ENCODE assay signal across 8 cellular contexts in genomic region chr19:45253396-45254027, GRCh38. TPM values are rescaled to one million over a fixed set of nuclear protein-coding genes. Genes with fewer than 3 reads are reported as not detected.
DNase-seq lines count a peak whose midpoint lies in the region; ATAC-seq and TF ChIP-seq lines count a peak whose summit lies in the region.

No MANE protein-coding gene starts in this region.

- H3K27ac Mint-ChIP-seq in WTC11 = no peak overlapping the region

- intact Hi-C loops in colonic mucosa (cut with DNase I) = no loop called here
- intact Hi-C loops in cardiac septum (cut with DNase I) = loop anchor here (5.0 kb wide), 1 partner anchor 74 kb away; no protein-coding TSS in a partner anchor

- H3K36me3 Mint-ChIP-seq in WTC11 = peaks cover 3% of the 10 kb centered on the region; the same call in 1 of the 2 replicates

- no peak for ATAC-seq in WTC11
- ATAC-seq in GM18502 (IDR thresholded peaks at IDR 0.05; ENCODE audit: poor library complexity, unreplicated experiment) = no peak

- no peaks in the 10 kb centered on the region for H3K9me3 ChIP-seq in colonic mucosa

- H3K9ac ChIP-seq in colonic mucosa (ENCODE audit: low read depth in 2 of 2, low read length in 2 of 2) = peak overlapping the region in 1 of 2 donors; percentile 47

- POLR2A ChIA-PET in WTC11 (lab: Charles Lee) = no interaction called here

- TF ChIP-seq CTCF in WTC11 (IDR thresholded peaks at IDR 0.05) (no peak), epithelial cell of proximal tubule (conservative IDR thresholded peaks at IDR 0.05; ENCODE audit: low read depth, low read length) (no peak), colonic mucosa (IDR thresholded peaks at IDR 0.05) (no peak)

- H3K4me3 Mint-ChIP-seq in WTC11 = peak overlapping the region; percentile 16; the same call in 1 of the 2 replicates

- no peaks in the 10 kb centered on the region for H3K27me3 ChIP-seq in colonic mucosa

- H3K27me3 Mint-ChIP-seq in WTC11 (ENCODE audit: low read depth) = peaks cover 20% of the 10 kb centered on the region

- H3K4me3 ChIP-seq in epithelial cell of proximal tubule (ENCODE audit: low read depth, low read length) = peak overlapping the region; percentile 11
- no peak overlapping the region for H3K4me3 ChIP-seq in colonic mucosa

- DNase-seq in activated CD4-positive, alpha-beta T cell treated with anti-CD3 and anti-CD28 coated beads for 48 hours = peak; percentile 18
- DNase-seq in activated CD4-positive, alpha-beta T cell treated with anti-CD3 and anti-CD28 coated beads for 4 hours = no peak
- no peak for DNase-seq in WTC11 (ENCODE audit: low spot score)
- DNase-seq in epithelial cell of proximal tubule (ENCODE audit: low read depth) = no peak
- DNase-seq in stimulated activated CD8-positive, alpha-beta memory T cell treated with anti-CD3 and anti-CD28 coated beads, Interleukin-4, amount 100 ng/mL, for 48 hours = peak; percentile 30
- DNase-seq in colonic mucosa = no peak
- DNase-seq in cardiac septum (ENCODE audit: low spot score) = no peak

- CTCF ChIA-PET in WTC11 (lab: Charles Lee) = interaction anchor here (0.6 kb wide), 1 partner anchor 247 kb away, joined by 4 read pairs; no protein-coding TSS in a partner anchor

- peaks cover 3% of the 10 kb centered on the region for H3K4me1 ChIP-seq in colonic mucosa

- H3K36me3 ChIP-seq in colonic mucosa = no peaks in the 10 kb centered on the region

- H3K27ac ChIP-seq in colonic mucosa = no peak overlapping the region

- peaks cover 22% of the 10 kb centered on the region for H3K4me1 Mint-ChIP-seq in WTC11

- no peaks in the 10 kb centered on the region for H3K9me3 Mint-ChIP-seq in WTC11

TF ChIP-seq in WTC11, 78 proteins besides CTCF, POLR2A, EP300 and RAD21:
- TF ChIP-seq ZNF317 (CRISPR knock-in tag; IDR thresholded peaks at IDR 0.05; ENCODE audit: borderline replicate concordance, low read depth) (no peak), ZBTB21 (CRISPR knock-in tag; IDR thresholded peaks at IDR 0.05; ENCODE audit: borderline replicate concordance) (no peak), SP1 (CRISPR knock-in tag; conservative IDR thresholded peaks at IDR 0.05) (no peak), TCF7 (CRISPR knock-in tag; IDR thresholded peaks at IDR 0.05; ENCODE audit: low read depth) (no peak), OVOL2 (CRISPR knock-in tag; IDR thresholded peaks at IDR 0.05; ENCODE audit: borderline replicate concordance) (no peak), FOXP1 (CRISPR knock-in tag; IDR thresholded peaks at IDR 0.05; ENCODE audit: borderline replicate concordance) (no peak), RELA (CRISPR knock-in tag; IDR thresholded peaks at IDR 0.05; ENCODE audit: borderline replicate concordance) (no peak), TEAD4 (CRISPR knock-in tag; IDR thresholded peaks at IDR 0.05) (no peak), ZMAT4 (CRISPR knock-in tag; IDR thresholded peaks at IDR 0.05) (no peak), MAX (CRISPR knock-in tag; IDR thresholded peaks at IDR 0.05) (no peak), NFYB (CRISPR knock-in tag; conservative IDR thresholded peaks at IDR 0.05; ENCODE audit: low read depth) (no peak), JUN (CRISPR knock-in tag; IDR thresholded peaks at IDR 0.05) (no peak), ATF1 (CRISPR knock-in tag; IDR thresholded peaks at IDR 0.05) (no peak), KAT7 (CRISPR knock-in tag; IDR thresholded peaks at IDR 0.05; ENCODE audit: borderline replicate concordance) (no peak), GRHL2 (CRISPR knock-in tag; IDR thresholded peaks at IDR 0.05; ENCODE audit: insufficient replicate concordance, severe bottlenecking) (no peak), TP53 (CRISPR knock-in tag; IDR thresholded peaks at IDR 0.05) (no peak)
- TF ChIP-seq, protein P1, sequence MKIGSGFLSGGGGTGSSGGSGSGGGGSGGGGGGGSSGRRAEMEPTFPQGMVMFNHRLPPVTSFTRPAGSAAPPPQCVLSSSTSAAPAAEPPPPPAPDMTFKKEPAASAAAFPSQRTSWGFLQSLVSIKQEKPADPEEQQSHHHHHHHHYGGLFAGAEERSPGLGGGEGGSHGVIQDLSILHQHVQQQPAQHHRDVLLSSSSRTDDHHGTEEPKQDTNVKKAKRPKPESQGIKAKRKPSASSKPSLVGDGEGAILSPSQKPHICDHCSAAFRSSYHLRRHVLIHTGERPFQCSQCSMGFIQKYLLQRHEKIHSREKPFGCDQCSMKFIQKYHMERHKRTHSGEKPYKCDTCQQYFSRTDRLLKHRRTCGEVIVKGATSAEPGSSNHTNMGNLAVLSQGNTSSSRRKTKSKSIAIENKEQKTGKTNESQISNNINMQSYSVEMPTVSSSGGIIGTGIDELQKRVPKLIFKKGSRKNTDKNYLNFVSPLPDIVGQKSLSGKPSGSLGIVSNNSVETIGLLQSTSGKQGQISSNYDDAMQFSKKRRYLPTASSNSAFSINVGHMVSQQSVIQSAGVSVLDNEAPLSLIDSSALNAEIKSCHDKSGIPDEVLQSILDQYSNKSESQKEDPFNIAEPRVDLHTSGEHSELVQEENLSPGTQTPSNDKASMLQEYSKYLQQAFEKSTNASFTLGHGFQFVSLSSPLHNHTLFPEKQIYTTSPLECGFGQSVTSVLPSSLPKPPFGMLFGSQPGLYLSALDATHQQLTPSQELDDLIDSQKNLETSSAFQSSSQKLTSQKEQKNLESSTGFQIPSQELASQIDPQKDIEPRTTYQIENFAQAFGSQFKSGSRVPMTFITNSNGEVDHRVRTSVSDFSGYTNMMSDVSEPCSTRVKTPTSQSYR (CRISPR knock-in tag; IDR thresholded peaks at IDR 0.05) = no peak
- TF ChIP-seq, protein P2, sequence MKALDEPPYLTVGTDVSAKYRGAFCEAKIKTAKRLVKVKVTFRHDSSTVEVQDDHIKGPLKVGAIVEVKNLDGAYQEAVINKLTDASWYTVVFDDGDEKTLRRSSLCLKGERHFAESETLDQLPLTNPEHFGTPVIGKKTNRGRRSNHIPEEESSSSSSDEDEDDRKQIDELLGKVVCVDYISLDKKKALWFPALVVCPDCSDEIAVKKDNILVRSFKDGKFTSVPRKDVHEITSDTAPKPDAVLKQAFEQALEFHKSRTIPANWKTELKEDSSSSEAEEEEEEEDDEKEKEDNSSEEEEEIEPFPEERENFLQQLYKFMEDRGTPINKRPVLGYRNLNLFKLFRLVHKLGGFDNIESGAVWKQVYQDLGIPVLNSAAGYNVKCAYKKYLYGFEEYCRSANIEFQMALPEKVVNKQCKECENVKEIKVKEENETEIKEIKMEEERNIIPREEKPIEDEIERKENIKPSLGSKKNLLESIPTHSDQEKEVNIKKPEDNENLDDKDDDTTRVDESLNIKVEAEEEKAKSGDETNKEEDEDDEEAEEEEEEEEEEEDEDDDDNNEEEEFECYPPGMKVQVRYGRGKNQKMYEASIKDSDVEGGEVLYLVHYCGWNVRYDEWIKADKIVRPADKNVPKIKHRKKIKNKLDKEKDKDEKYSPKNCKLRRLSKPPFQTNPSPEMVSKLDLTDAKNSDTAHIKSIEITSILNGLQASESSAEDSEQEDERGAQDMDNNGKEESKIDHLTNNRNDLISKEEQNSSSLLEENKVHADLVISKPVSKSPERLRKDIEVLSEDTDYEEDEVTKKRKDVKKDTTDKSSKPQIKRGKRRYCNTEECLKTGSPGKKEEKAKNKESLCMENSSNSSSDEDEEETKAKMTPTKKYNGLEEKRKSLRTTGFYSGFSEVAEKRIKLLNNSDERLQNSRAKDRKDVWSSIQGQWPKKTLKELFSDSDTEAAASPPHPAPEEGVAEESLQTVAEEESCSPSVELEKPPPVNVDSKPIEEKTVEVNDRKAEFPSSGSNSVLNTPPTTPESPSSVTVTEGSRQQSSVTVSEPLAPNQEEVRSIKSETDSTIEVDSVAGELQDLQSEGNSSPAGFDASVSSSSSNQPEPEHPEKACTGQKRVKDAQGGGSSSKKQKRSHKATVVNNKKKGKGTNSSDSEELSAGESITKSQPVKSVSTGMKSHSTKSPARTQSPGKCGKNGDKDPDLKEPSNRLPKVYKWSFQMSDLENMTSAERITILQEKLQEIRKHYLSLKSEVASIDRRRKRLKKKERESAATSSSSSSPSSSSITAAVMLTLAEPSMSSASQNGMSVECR (CRISPR knock-in tag; IDR thresholded peaks at IDR 0.05; ENCODE audit: borderline replicate concordance) = no peak

RNA-seq across cellular contexts. Expression of gene MARK4, which starts 2.4 kb away (rescaled TPM):
- total RNA-seq in WTC11 (2021) = 58.5 to 60.8 TPM (median 58.6 TPM) in 3 replicates
- total RNA-seq in epithelial cell of proximal tubule = 12.6 and 15.0 TPM in 2 replicates
- total RNA-seq in colonic mucosa = 10 to 100 TPM; 12.7 to 28.6 TPM
- 36.6 TPM for total RNA-seq in cardiac septum

RNA-seq across cellular contexts. Expression of gene EXOC3L2, which starts 8.3 kb away (rescaled TPM):
- total RNA-seq in WTC11 (2021) (2.7 to 3.5 TPM (median 3.1 TPM) in 3 replicates), epithelial cell of proximal tubule (0.12 TPM in 1 of 2 replicates, not detected in the other), colonic mucosa (1 to 10 TPM; 1.4 to 1.6 TPM), cardiac septum (1.7 TPM)

Comparison
In these comparisons a context has a peak if more than half of its experiments do, and no peak if none do; other contexts are left out.
1. DNase-seq: peak in activated CD4-positive, alpha-beta T cell treated with anti-CD3 and anti-CD28 coated beads for 48 hours (single experiment) and stimulated activated CD8-positive, alpha-beta memory T cell treated with anti-CD3 and anti-CD28 coated beads, Interleukin-4, amount 100 ng/mL, for 48 hours (single experiment); none in activated CD4-positive, alpha-beta T cell treated with anti-CD3 and anti-CD28 coated beads for 4 hours (0 of 2), WTC11 (single experiment), epithelial cell of proximal tubule (single experiment), colonic mucosa (single experiment) and cardiac septum (single experiment).